19 cellular contexts compared by ENCODE assay signal in genomic region chr10:66151346-66151745, GRCh38.
DNase-seq lines count a peak whose midpoint lies in the region; ATAC-seq and TF ChIP-seq lines count a peak whose summit lies in the region.
"Had no signal": no experiment of that assay in that cellular context is flagged by ENCODE, and none has a peak within 500 bp of the region (broad histone marks: within the 10 kb centered on the region; RNA-seq: fewer than 3 reads in every experiment).

No MANE protein-coding gene starts in this region.

- CTCF ChIA-PET in HCT116 (lab: Charles Lee), result no interaction called here

- H3K79me2 ChIP-seq in HCT116 (ENCODE audit: insufficient read depth, low read length), result no peaks in the 10 kb centered on the region

- no peak overlapping the region for H3K9ac ChIP-seq in HCT116 (ENCODE audit: low read length)
- H3K9ac ChIP-seq: SK-N-SH had no signal

- H3K9me3 Mint-ChIP-seq in effector memory CD8-positive, alpha-beta T cell, result peaks cover 0 to 3% of the 10 kb centered on the region in 2 donors

- DNase-seq in HCT116 (ENCODE audit: low read depth, low spot score), result no peak
- DNase-seq in RKO (ENCODE audit: low spot score), result peak; percentile 18
- peak; percentile 46 for DNase-seq in epithelial cell of esophagus (ENCODE audit: low read depth)
- peak; percentile 22 for DNase-seq in renal cortical epithelial cell (ENCODE audit: low read depth)
- no peak for DNase-seq in NOMO-1 (lab: John Stamatoyannopoulos, UW; ENCODE audit: unreplicated experiment in 2 of 2)
- DNase-seq in NCI-H1930 (lab: John Stamatoyannopoulos, UW), result no peak
- no peak for DNase-seq in effector memory CD8-positive, alpha-beta T cell
- DNase-seq: ACHN; C1 segment of cervical spinal cord; CD8-positive, alpha-beta memory T cell; DMS79; NCI-H1694 treated with DMSO at 0.1 percent for 48 hours; NCI-H2107; NCI-H510A; NCI-H748 treated with DMSO at 0.1 percent for 48 hours; NK-92 treated with Interleukin-12 subunit alpha and Interleukin-12 subunit beta, amount 100 ng/mL, for 24 hours; RPMI8226; SHP77 treated with DMSO at 0.1 percent for 48 hours; SK-N-SH had no signal

- H3K36me3 ChIP-seq in HCT116 (ENCODE audit: control insufficient read depth in 1 of 2, insufficient read depth in 2 of 2, low read length in 2 of 2), result no peaks in the 10 kb centered on the region

- no peak overlapping the region for H3K27ac Mint-ChIP-seq in effector memory CD8-positive, alpha-beta T cell
- H3K27ac Mint-ChIP-seq: CD8-positive, alpha-beta memory T cell had no signal

- no peak overlapping the region for H2AFZ ChIP-seq in HCT116 (ENCODE audit: low read depth, low read length, poor library complexity, severe bottlenecking)

- no peaks in the 10 kb centered on the region for H4K20me1 ChIP-seq in HCT116 (ENCODE audit: insufficient read depth)

- H3K9me3 ChIP-seq in HCT116 (ENCODE audit: control insufficient read depth in 1 of 2, insufficient read depth in 1 of 2, low read depth in 1 of 2, low read length in 2 of 2), result no peaks in the 10 kb centered on the region
- H3K9me3 ChIP-seq: SK-N-SH had no signal

- H3K4me1 ChIP-seq in HCT116 (ENCODE audit: control insufficient read depth in 1 of 2, insufficient read depth in 2 of 2, low read length in 2 of 2), result no peaks in the 10 kb centered on the region; a peak in 1 of 4 replicates

- no peak overlapping the region for H3K4me3 Mint-ChIP-seq in effector memory CD8-positive, alpha-beta T cell
- H3K4me3 Mint-ChIP-seq: CD8-positive, alpha-beta memory T cell had no signal

- no peaks in the 10 kb centered on the region for H3K27me3 ChIP-seq in HCT116 (ENCODE audit: insufficient read depth, low read length)

- TF ChIP-seq POLR2A in HCT116 (IDR thresholded peaks at IDR 0.05; ENCODE audit: borderline replicate concordance, extremely low read depth, insufficient read depth, insufficient read length), result no peak

- ATAC-seq in HCT116, result no peak
- ATAC-seq in effector memory CD8-positive, alpha-beta T cell (replicated peaks), result no peak

- no TSS peak for BruUV-seq in HCT116 (replicated peaks; lab: Mats Ljungman, UMichigan)

- no peaks in the 10 kb centered on the region for H3K36me3 Mint-ChIP-seq in effector memory CD8-positive, alpha-beta T cell (ENCODE audit: insufficient read depth)
- H3K36me3 Mint-ChIP-seq: CD8-positive, alpha-beta memory T cell had no signal

- TF ChIP-seq CTCF in HCT116 (IDR thresholded peaks at IDR 0.05 in 2 of 3, conservative IDR thresholded peaks at IDR 0.05 in 1 of 3; ENCODE audit: borderline replicate concordance in 1 of 3, insufficient read depth in 1 of 3, low read depth in 2 of 3, low read length in 2 of 3) (no peak), epithelial cell of esophagus (IDR thresholded peaks at IDR 0.05; ENCODE audit: insufficient read depth, low read depth, low read length, missing control alignments) (no peak)

- intact Hi-C loops in HCT116 (cut with micrococcal nuclease), result no loop called here

- no peaks in the 10 kb centered on the region for H3K4me1 Mint-ChIP-seq in effector memory CD8-positive, alpha-beta T cell (ENCODE audit: low read depth in 2 of 2)
- H3K4me1 Mint-ChIP-seq: CD8-positive, alpha-beta memory T cell had no signal

- H3K27me3 Mint-ChIP-seq in effector memory CD8-positive, alpha-beta T cell, result no peaks in the 10 kb centered on the region
- H3K27me3 Mint-ChIP-seq: CD8-positive, alpha-beta memory T cell had no signal

- H3K4me2 ChIP-seq in HCT116 (ENCODE audit: low read length), result no peak overlapping the region
- H3K4me2 ChIP-seq: SK-N-SH had no signal

- POLR2A ChIA-PET in HCT116 (lab: Charles Lee), result no interaction called here

- no peaks in the 10 kb centered on the region for H3K9me2 ChIP-seq in HCT116 (ENCODE audit: insufficient read depth)
- H3K9me2 ChIP-seq: SK-N-SH had no signal

- TF ChIP-seq RAD21 in HCT116 (IDR thresholded peaks at IDR 0.05; ENCODE audit: low read depth), result no peak

- RAD21 ChIA-PET in HCT116 (lab: Charles Lee; ENCODE audit: low non-redundant PET in 1 of 2, low total read pairs in 2 of 2, uncharacterized antibody in 2 of 2, unreplicated experiment in 2 of 2), result no interaction called here

- H3K27ac ChIP-seq in HCT116 (ENCODE audit: low read depth, low read length), result no peak overlapping the region

- H3K4me3 ChIP-seq in HCT116 (replicated peaks in 1 of 2; ENCODE audit: low read depth in 1 of 2, low read length in 2 of 2) (no peak overlapping the region), epithelial cell of esophagus (ENCODE audit: low read length) (no peak overlapping the region)

TF ChIP-seq in HCT116, 20 proteins besides CTCF, POLR2A, EP300 and RAD21:
- TF ChIP-seq FOSL1 (IDR thresholded peaks at IDR 0.05; ENCODE audit: low read depth) (peak; percentile 32; the same call in 1 of the 2 replicates), SRF (IDR thresholded peaks at IDR 0.05; ENCODE audit: low read depth) (no peak)

Comparison
In these comparisons a context has a peak if more than half of its experiments do, and no peak if none do; other contexts are left out.
1. DNase-seq: peak in RKO (single experiment), epithelial cell of esophagus (single experiment) and renal cortical epithelial cell (single experiment); none in HCT116 (single experiment), NOMO-1 (0 of 2), NCI-H1930 (0 of 2) and effector memory CD8-positive, alpha-beta T cell (0 of 3).